Comparison of ENCODE assay signal across 8 cellular contexts in genomic region chr11:9748361-9748970, GRCh38.
DNase-seq lines count a peak whose midpoint lies in the region; ATAC-seq and TF ChIP-seq lines count a peak whose summit lies in the region.

No MANE protein-coding gene starts in this region.

- peak; percentile 57 for TF ChIP-seq CTCF in AG09319 (IDR thresholded peaks at IDR 0.05; ENCODE audit: low read depth, low read length)
- TF ChIP-seq CTCF in esophagus squamous epithelium (IDR thresholded peaks at IDR 0.05), result peak; percentile 31 to 83 (median 56)
- peak; percentile 73 for TF ChIP-seq CTCF in neural crest cell (conservative IDR thresholded peaks at IDR 0.05)
- TF ChIP-seq CTCF in upper lobe of left lung (IDR thresholded peaks at IDR 0.05), result peak; percentile 54 to 82 (median 75)

- no peak overlapping the region for H3K4me3 Mint-ChIP-seq in neural crest cell

- ATAC-seq in GM18508 (IDR thresholded peaks at IDR 0.05; ENCODE audit: insufficient read depth, unreplicated experiment) (peak; percentile 35), HG02981 (IDR thresholded peaks at IDR 0.05; ENCODE audit: unreplicated experiment) (peak; percentile 65), upper lobe of left lung (ENCODE audit: low FRiP score in 2 of 2) (peak; percentile 92 to 93)

- H3K27me3 ChIP-seq in esophagus squamous epithelium (no peaks in the 10 kb centered on the region), upper lobe of left lung (no peaks in the 10 kb centered on the region)

- peaks cover 4% of the 10 kb centered on the region for H3K4me1 Mint-ChIP-seq in neural crest cell

- WGBS in esophagus squamous epithelium, 2 donors, result 42 to 53% methylated on average over 5 to 7 of the region's 7 CpGs
- WGBS in upper lobe of left lung, 2 donors, result 42 to 46% methylated on average over 7 of the region's 7 CpGs

- DNase-seq in AG09319 (ENCODE audit: extremely low read depth, low read depth) (peak; percentile 34), NCI-H526 (lab: John Stamatoyannopoulos, UW) (peak; percentile 71 to 88), esophagus squamous epithelium (lab: John Stamatoyannopoulos, UW) (no peak), neural crest cell (ENCODE audit: low read depth, low spot score) (no peak), upper lobe of left lung (peak in 1 of 2 donors; percentile 73)
- peak in 2 of 3 experiments; percentile 26 to 31 for DNase-seq in activated CD8-positive, alpha-beta memory T cell treated with anti-CD3 and anti-CD28 coated beads for 48 hours (ENCODE audit: low read depth in 2 of 3, low spot score in 2 of 3)

- H3K36me3 ChIP-seq in esophagus squamous epithelium (peaks cover 0 to 57% (median 7%) of the 10 kb centered on the region in 3 donors), upper lobe of left lung (peaks cover 0 to 60% (median 20%) of the 10 kb centered on the region in 4 donors)

- no peaks in the 10 kb centered on the region for H3K9me3 Mint-ChIP-seq in neural crest cell

- H3K4me3 ChIP-seq in esophagus squamous epithelium (no peak overlapping the region), upper lobe of left lung (no peak overlapping the region)

- no peak for TF ChIP-seq EP300 in upper lobe of left lung (IDR thresholded peaks at IDR 0.05)

- H3K4me1 ChIP-seq in esophagus squamous epithelium, result peaks cover 0 to 40% (median 0%) of the 10 kb centered on the region in 3 donors
- peaks cover 11 to 23% (median 19%) of the 10 kb centered on the region in 4 donors for H3K4me1 ChIP-seq in upper lobe of left lung

- no peaks in the 10 kb centered on the region for H3K27me3 Mint-ChIP-seq in neural crest cell (ENCODE audit: low read depth)

- no peak for TF ChIP-seq POLR2A in esophagus squamous epithelium (IDR thresholded peaks at IDR 0.05)
- no peak for TF ChIP-seq POLR2A in upper lobe of left lung (IDR thresholded peaks at IDR 0.05)

- H3K27ac Mint-ChIP-seq in neural crest cell (ENCODE audit: unreplicated experiment), result no peak overlapping the region

- peaks cover 12% of the 10 kb centered on the region for H3K36me3 Mint-ChIP-seq in neural crest cell (ENCODE audit: low read depth)

- H3K27ac ChIP-seq in esophagus squamous epithelium (peak overlapping the region in 3 of 4 donors; percentile 27 to 68 (median 49)), upper lobe of left lung (peak overlapping the region; percentile 42 to 77 (median 54))

- no peaks in the 10 kb centered on the region for H3K9me3 ChIP-seq in esophagus squamous epithelium
- H3K9me3 ChIP-seq in upper lobe of left lung, result no peaks in the 10 kb centered on the region

- intact Hi-C loops in esophagus squamous epithelium (cut with DNase I), result no loop called here

Comparison
In these comparisons a context has a peak if more than half of its experiments do, and no peak if none do; other contexts are left out.
1. DNase-seq: peak in AG09319 (single experiment), NCI-H526 (2 of 2) and activated CD8-positive, alpha-beta memory T cell treated with anti-CD3 and anti-CD28 coated beads for 48 hours (2 of 3); none in esophagus squamous epithelium (single experiment) and neural crest cell (single experiment).
2. ATAC-seq: peak in every context shown above with its lines; median percentile 92 in upper lobe of left lung; 65 in HG02981; 35 in GM18508.
3. Peak in every context shown above with its lines, with median percentiles within 50 percentile points of each other: CTCF ChIP-seq.